ENCODE assay signal across 1 cellular context in the genomic region with DNA sequence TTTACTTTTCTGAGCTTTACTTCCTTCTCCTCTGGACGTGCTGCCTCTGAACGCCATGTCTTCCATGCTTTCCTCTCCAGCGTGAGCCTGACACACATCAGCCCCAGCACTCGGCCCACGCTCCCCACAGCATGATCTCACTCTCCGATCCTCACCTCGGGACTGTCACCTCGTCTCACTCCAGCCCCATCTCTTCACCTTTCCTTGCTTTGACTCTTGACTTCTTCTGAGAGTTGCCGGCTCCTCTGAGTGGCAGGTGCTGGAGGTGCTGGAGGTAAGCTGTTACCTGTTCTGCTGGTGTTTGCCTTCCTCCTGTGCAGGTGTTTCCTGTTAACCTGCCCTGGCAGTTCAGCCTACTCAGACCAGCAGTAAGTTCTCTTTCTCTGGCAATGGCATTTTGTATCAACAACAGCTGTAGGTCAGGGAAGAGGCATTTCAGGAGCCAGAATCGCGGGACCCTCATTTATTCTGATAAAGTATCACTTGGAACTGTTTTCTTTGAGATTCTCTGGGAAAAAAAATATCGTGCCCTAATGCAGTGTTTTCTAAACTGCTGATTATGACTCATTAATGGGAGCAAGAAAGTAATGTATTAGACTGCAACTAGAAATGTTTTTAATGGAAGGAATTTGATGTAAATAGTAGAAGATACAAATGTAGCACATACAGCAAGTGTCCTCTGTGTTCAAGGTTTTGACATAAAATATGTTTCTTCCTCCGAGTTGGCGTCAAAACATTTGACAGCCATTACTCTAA.
TF ChIP-seq lines count a peak whose summit lies in the region.

No MANE protein-coding gene starts in this region.

TF ChIP-seq in GM12878, 131 proteins besides CTCF, POLR2A, EP300 and RAD21 (continued from another document):
- TF ChIP-seq, protein P1, sequence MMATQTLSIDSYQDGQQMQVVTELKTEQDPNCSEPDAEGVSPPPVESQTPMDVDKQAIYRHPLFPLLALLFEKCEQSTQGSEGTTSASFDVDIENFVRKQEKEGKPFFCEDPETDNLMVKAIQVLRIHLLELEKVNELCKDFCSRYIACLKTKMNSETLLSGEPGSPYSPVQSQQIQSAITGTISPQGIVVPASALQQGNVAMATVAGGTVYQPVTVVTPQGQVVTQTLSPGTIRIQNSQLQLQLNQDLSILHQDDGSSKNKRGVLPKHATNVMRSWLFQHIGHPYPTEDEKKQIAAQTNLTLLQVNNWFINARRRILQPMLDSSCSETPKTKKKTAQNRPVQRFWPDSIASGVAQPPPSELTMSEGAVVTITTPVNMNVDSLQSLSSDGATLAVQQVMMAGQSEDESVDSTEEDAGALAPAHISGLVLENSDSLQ (IDR thresholded peaks at IDR 0.05): peak; percentile 59
- TF ChIP-seq EED (IDR thresholded peaks at IDR 0.05; ENCODE audit: low read depth) (peak; percentile 33; the same call in 1 of the 2 replicates), HDGF (IDR thresholded peaks at IDR 0.05) (peak; percentile 61; the same call in 1 of the 2 replicates), ATF2 (IDR thresholded peaks at IDR 0.05; ENCODE audit: low read length) (no peak)
